21 cellular contexts compared by ENCODE assay signal in genomic region chr9:34443533-34443932, GRCh38. TPM values are rescaled to one million over a fixed set of nuclear protein-coding genes. Genes with fewer than 3 reads are reported as not detected.
"Had no signal": no experiment of that assay in that cellular context is flagged by ENCODE, and none has a peak within 500 bp of the region (broad histone marks: within the 10 kb centered on the region; RNA-seq: fewer than 3 reads in every experiment).

No MANE protein-coding gene starts in this region.

- H3K4me1 ChIP-seq: colonic mucosa had no signal

- H3K36me3 ChIP-seq: colonic mucosa, gastrocnemius medialis, ovary, thyroid gland had no signal

- DNase-seq: activated CD4-positive, alpha-beta T cell treated with anti-CD3 and anti-CD28 coated beads, Interleukin-2, amount 50 U/mL, for 48 hours; activated CD8-positive, alpha-beta memory T cell treated with anti-CD3 and anti-CD28 coated beads, Interleukin-2, amount 10 ng/mL, durations not matched to agents 7 days and 5 days; activated effector memory CD4-positive, alpha-beta T cell treated with Interleukin-2 at 50 U/mL for 16 hours; activated T-cell treated with anti-CD3 and anti-CD28 coated beads, Interleukin-2, amount 50 U/mL, for 1 hour; central memory CD4-positive, alpha-beta T cell; colonic mucosa; effector CD4-positive, alpha-beta T cell; gastrocnemius medialis; heart right ventricle; left cardiac atrium; midbrain; ovary; T-cell; T-helper 9 cell; thyroid gland had no signal

- H3K27me3 ChIP-seq: colonic mucosa, gastrocnemius medialis, heart right ventricle, ovary, thyroid gland had no signal

- ATAC-seq: activated CD8-positive, alpha-beta memory T cell treated with anti-CD3 and anti-CD28 coated beads, Interleukin-2, amount 10 ng/mL, durations not matched to agents 7 days and 5 days; activated naive CD4-positive, alpha-beta T cell treated with anti-CD3 and anti-CD28 coated beads, Interleukin-2, amount 50 U/mL, for 72 hours; gastrocnemius medialis; heart right ventricle; left cardiac atrium; sciatic nerve; T-cell had no signal

- H3K27ac ChIP-seq: colonic mucosa, gastrocnemius medialis, ovary, thyroid gland had no signal

- H3K4me3 ChIP-seq: colonic mucosa, gastrocnemius medialis, heart right ventricle, lung, ovary, thyroid gland had no signal

- FAIRE-seq: urothelium cell line had no signal

- H3K9me3 ChIP-seq: colonic mucosa, gastrocnemius medialis, heart right ventricle, ovary, thyroid gland had no signal

RNA-seq across cellular contexts. Expression of gene DNAI1, which starts 15.1 kb away (rescaled TPM):
- total RNA-seq: activated CD8-positive, alpha-beta memory T cell treated with anti-CD3 and anti-CD28 coated beads, Interleukin-2, amount 10 ng/mL, durations not matched to agents 7 days and 5 days; colonic mucosa; fibroblast of lung; pulmonary artery endothelial cell; T-cell had no signal
- polyA plus RNA-seq: fibroblast of lung had no signal
